ENCODE assay signal across 20 cellular contexts in genomic region chr18:4035521-4035920, GRCh38.
"Had no signal": no experiment of that assay in that cellular context is flagged by ENCODE, and none has a peak within 500 bp of the region (broad histone marks: within the 10 kb centered on the region; RNA-seq: fewer than 3 reads in every experiment).

No MANE protein-coding gene starts in this region.

- H3K4me3 ChIP-seq: adrenal gland, body of pancreas, coronary artery, esophagus muscularis mucosa, right atrium auricular region, skin epidermis, tibial nerve, vagina had no signal

- H3K36me3 ChIP-seq: adrenal gland, esophagus muscularis mucosa, right atrium auricular region, tibial nerve, vagina, WERI-Rb-1 had no signal

- ATAC-seq: activated CD4-positive, alpha-beta T cell treated with anti-CD3 and anti-CD28 coated beads for 36 hours; activated CD8-positive, alpha-beta T cell treated with anti-CD3 and anti-CD28 coated beads for 36 hours; body of pancreas; natural killer cell treated with Interleukin-12 subunit alpha and Interleukin-12 subunit beta and Interleukin-15 and Interleukin-18, amount 100 ng/mL, for 72 hours had no signal

- H3K4me1 ChIP-seq: adrenal gland, body of pancreas, esophagus muscularis mucosa, right atrium auricular region, tibial nerve, vagina had no signal

- H3K9me3 ChIP-seq: adrenal gland, body of pancreas, esophagus muscularis mucosa, right atrium auricular region, tibial nerve, vagina had no signal

- H3K27ac ChIP-seq: adrenal gland, body of pancreas, coronary artery, esophagus muscularis mucosa, right atrium auricular region, skin epidermis, tibial nerve, vagina, WERI-Rb-1 had no signal

- DNase-seq: activated CD4-positive, alpha-beta T cell treated with anti-CD3 and anti-CD28 coated beads for 36 hours; activated CD8-positive, alpha-beta memory T cell treated with anti-CD3 and anti-CD28 coated beads, Interleukin-2, amount 50 U/mL, for 4 hours; activated CD8-positive, alpha-beta T cell treated with anti-CD3 and anti-CD28 coated beads for 36 hours; activated effector memory CD4-positive, alpha-beta T cell treated with anti-CD3 and anti-CD28 coated beads, Interleukin-2, amount 50 U/mL, for 16 hours; activated T-cell treated with anti-CD3 and anti-CD28 coated beads, Interleukin-2, amount 50 U/mL, for 48 hours; adrenal gland; body of pancreas; central memory CD4-positive, alpha-beta T cell; kidney glomerular epithelial cell; nucleus accumbens; stimulated activated CD4-positive, alpha-beta T cell treated with anti-CD3 and anti-CD28 coated beads, Interleukin-4, amount 100 ng/mL, for 24 hours; stimulated activated naive CD4-positive, alpha-beta T cell; WERI-Rb-1 had no signal

- H3K27me3 ChIP-seq: adrenal gland, body of pancreas, esophagus muscularis mucosa, right atrium auricular region, tibial nerve, vagina had no signal
